In genomic region chr9:35657327-35658143, GRCh38 we compare ENCODE assay signal across 8 cellular contexts. TPM values are rescaled to one million over a fixed set of nuclear protein-coding genes. Genes with fewer than 3 reads are reported as not detected.
DNase-seq lines count a peak whose midpoint lies in the region; ATAC-seq and TF ChIP-seq lines count a peak whose summit lies in the region.

RMRP (minus strand) TSS chr9:35658019.

- H3K36me3 Mint-ChIP-seq in activated B cell treated with CpG ODN at 0.5 μM for 24 hours (ENCODE audit: low read depth) (peaks cover 33% of the 10 kb centered on the region), immature natural killer cell (peaks cover 13 to 24% (median 23%) of the 10 kb centered on the region in 3 donors)

- TF ChIP-seq CTCF in activated B cell treated with CpG ODN at 0.5 μM for 24 hours (IDR thresholded peaks at IDR 0.05) = no peak

- H3K9me3 Mint-ChIP-seq in activated B cell treated with CpG ODN at 0.5 μM for 24 hours (no peaks in the 10 kb centered on the region), immature natural killer cell (peaks cover 0 to 5% (median 3%) of the 10 kb centered on the region in 6 donors)

- intact Hi-C loops in activated B cell treated with CpG ODN at 0.5 μM for 24 hours (cut with micrococcal nuclease) = loop anchor here (1.0 to 2.0 kb wide), 12 partner anchors 8 to 669 kb away; partner anchors contain the start of genes ARHGEF39, CREB3, DNAJB5 and HINT2

- POLR2A ChIA-PET in activated B cell treated with CpG ODN at 0.5 μM for 24 hours (lab: Charles Lee) = interaction anchor here (0.5 to 18.0 kb wide), 26 partner anchors 8 to 555 kb away, joined by 3 to 549 read pairs (median 4); partner anchors contain the start of genes ARHGEF39, CD72, CREB3 and FAM221B

- H3K27me3 Mint-ChIP-seq in activated B cell treated with CpG ODN at 0.5 μM for 24 hours (peaks cover 5% of the 10 kb centered on the region), immature natural killer cell (ENCODE audit: low read depth in 3 of 3) (peaks cover 11 to 30% (median 25%) of the 10 kb centered on the region in 3 donors)

- DNase-seq in ACHN = peak; percentile 98
- peak; percentile 95 for DNase-seq in NCI-H226
- peak; percentile 81 for DNase-seq in activated B cell treated with CpG ODN at 0.5 μM for 24 hours
- DNase-seq in caudate nucleus (lab: John Stamatoyannopoulos, UW) = peak; percentile 40 to 100 (median 96)
- DNase-seq in immature natural killer cell = peak; percentile 90 to 94 (median 93)
- DNase-seq in smooth muscle cell of the brain vasculature (ENCODE audit: low read depth, low spot score) = peak; percentile 99

- CTCF ChIA-PET in activated B cell treated with CpG ODN at 0.5 μM for 24 hours (lab: Charles Lee) = interaction anchor here (0.9 to 12.0 kb wide), 17 partner anchors 10 to 99 kb away, joined by 3 to 127 read pairs (median 6); partner anchors contain the start of genes CD72, CREB3, GBA2 and RGP1

- peak within 1 kb of the TSS; percentile 88 for H3K4me3 Mint-ChIP-seq in activated B cell treated with CpG ODN at 0.5 μM for 24 hours
- peak within 1 kb of the TSS; percentile 81 to 91 (median 89) for H3K4me3 Mint-ChIP-seq in immature natural killer cell

- ATAC-seq in GM18873 (IDR thresholded peaks at IDR 0.05; ENCODE audit: low FRiP score, unreplicated experiment) (peak; percentile 78), HG03175 (IDR thresholded peaks at IDR 0.05; ENCODE audit: unreplicated experiment) (peak; percentile 86), activated B cell treated with CpG ODN at 0.5 μM for 24 hours (ENCODE audit: low read depth) (peak; percentile 81)

- H3K27ac Mint-ChIP-seq in activated B cell treated with CpG ODN at 0.5 μM for 24 hours (peak within 1 kb of the TSS; percentile 99), immature natural killer cell (peak within 1 kb of the TSS; percentile 97 to 100 (median 99))

- H3K27ac ChIP-seq in caudate nucleus (ENCODE audit: low read depth, low read length) = peak within 1 kb of the TSS; percentile 100

- in situ Hi-C loops in ACHN (cut with HindIII; ENCODE audit: low pct_ligation_motif_present, low pct_unique_long_range_greater_than_20kb, low sequenced_read_pairs) = no loop called here

- H3K4me1 Mint-ChIP-seq in activated B cell treated with CpG ODN at 0.5 μM for 24 hours (peaks cover 76% of the 10 kb centered on the region), immature natural killer cell (peaks cover 62 to 70% of the 10 kb centered on the region in 2 donors)

RNA-seq across cellular contexts. Expression of gene RMRP, which starts in this region (rescaled TPM):
- total RNA-seq in activated B cell treated with CpG ODN at 0.5 μM for 24 hours = 8,247 and 9,516 TPM in 2 replicates
- polyA plus RNA-seq in immature natural killer cell = 10 to 100 TPM in 1 of 3 donors, not detected in 2; 23.0 TPM

Comparison
In these comparisons a context has a peak if more than half of its experiments do, and no peak if none do; other contexts are left out.
1. Peak in every context shown above with its lines: DNase-seq, ATAC-seq and H3K27ac ChIP-seq.